In genomic region chr9:109138421-109138820, GRCh38 we compare ENCODE assay signal across 37 cellular contexts. TPM values are rescaled to one million over a fixed set of nuclear protein-coding genes. Genes with fewer than 3 reads are reported as not detected.
"Had no signal": no experiment of that assay in that cellular context is flagged by ENCODE, and none has a peak within 500 bp of the region (broad histone marks: within the 10 kb centered on the region; RNA-seq: fewer than 3 reads in every experiment).

No MANE protein-coding gene starts in this region.

- H3K4me3 ChIP-seq: MG63 had no signal

- DNase-seq: Karpas-422, Kasumi-1, MG63, MM.1S, MV-4-11, NCI-H1048, NCI-H1092, NCI-H1092 treated with DMSO at 0.1 percent for 48 hours, NCI-H1105, NCI-H1105 treated with DMSO at 0.1 percent for 48 hours, NCI-H1417, NCI-H1417 treated with DMSO at 0.1 percent for 48 hours, NCI-H1436, NCI-H1436 treated with DMSO at 0.1 percent for 48 hours, NCI-H146, NCI-H1694, NCI-H1694 treated with DMSO at 0.1 percent for 48 hours, NCI-H187, NCI-H187 treated with DMSO at 0.1 percent for 48 hours, NCI-H1930, NCI-H2029, NCI-H2029 treated with DMSO at 0.1 percent for 48 hours, NCI-H2081, NCI-H2081 treated with DMSO at 0.1 percent for 48 hours, NCI-H2107, NCI-H2171, NCI-H2171 treated with DMSO at 0.1 percent for 48 hours, NCI-H2227 treated with DMSO at 0.1 percent for 48 hours, NCI-H226, NCI-H345, NCI-H446, NCI-H446 treated with DMSO at 0.1 percent for 48 hours, NCI-H510A, NCI-H510A treated with DMSO at 0.1 percent for 48 hours, NCI-H524 had no signal

- H3K36me3 ChIP-seq: MG63 had no signal

- H3K9me3 ChIP-seq: MG63 had no signal

- H3K27me3 ChIP-seq: MG63 had no signal

RNA-seq across cellular contexts. Expression of gene FRRS1L, which starts 28.6 kb away (rescaled TPM):
- total RNA-seq: MCF 10A, NCI-H460 had no signal
